Comparison of ENCODE assay signal across 12 cellular contexts in genomic region chr22:17997456-17997855, GRCh38. TPM values are rescaled to one million over a fixed set of nuclear protein-coding genes. Genes with fewer than 3 reads are reported as not detected.
DNase-seq lines count a peak whose midpoint lies in the region; ATAC-seq and TF ChIP-seq lines count a peak whose summit lies in the region.
"Had no signal": no experiment of that assay in that cellular context is flagged by ENCODE, and none has a peak within 500 bp of the region (broad histone marks: within the 10 kb centered on the region; RNA-seq: fewer than 3 reads in every experiment).

No MANE protein-coding gene starts in this region.

- H3K27ac Mint-ChIP-seq in activated T-helper 2 cell treated with anti-CD3 and anti-CD28 coated beads, Interferon-gamma antibody, Interleukin-2, Interleukin-4, amounts not matched to agents 10 μg/mL and 5 μg/mL and 100 μg/mL, durations not matched to agents 14 hours and 24 hours and 36 hours, result peak overlapping the region; percentile 80
- H3K27ac Mint-ChIP-seq in memory B cell, result peak overlapping the region; percentile 94

- peaks cover 41% of the 10 kb centered on the region for H3K4me1 Mint-ChIP-seq in activated T-helper 2 cell treated with anti-CD3 and anti-CD28 coated beads, Interferon-gamma antibody, Interleukin-2, Interleukin-4, amounts not matched to agents 10 μg/mL and 5 μg/mL and 100 μg/mL, durations not matched to agents 14 hours and 24 hours and 36 hours (ENCODE audit: low read depth)
- H3K4me1 Mint-ChIP-seq in memory B cell, result peaks cover 55% of the 10 kb centered on the region

- no peaks in the 10 kb centered on the region for H3K9me3 Mint-ChIP-seq in activated T-helper 2 cell treated with anti-CD3 and anti-CD28 coated beads, Interferon-gamma antibody, Interleukin-2, Interleukin-4, amounts not matched to agents 10 μg/mL and 5 μg/mL and 100 μg/mL, durations not matched to agents 14 hours and 24 hours and 36 hours
- H3K9me3 Mint-ChIP-seq in memory B cell, result no peaks in the 10 kb centered on the region

- no peaks in the 10 kb centered on the region for H3K36me3 Mint-ChIP-seq in activated T-helper 2 cell treated with anti-CD3 and anti-CD28 coated beads, Interferon-gamma antibody, Interleukin-2, Interleukin-4, amounts not matched to agents 10 μg/mL and 5 μg/mL and 100 μg/mL, durations not matched to agents 14 hours and 24 hours and 36 hours (ENCODE audit: low read depth)
- H3K36me3 Mint-ChIP-seq in memory B cell, result no peaks in the 10 kb centered on the region

- H3K4me3 Mint-ChIP-seq in activated T-helper 2 cell treated with anti-CD3 and anti-CD28 coated beads, Interferon-gamma antibody, Interleukin-2, Interleukin-4, amounts not matched to agents 10 μg/mL and 5 μg/mL and 100 μg/mL, durations not matched to agents 14 hours and 24 hours and 36 hours (ENCODE audit: low read depth), result peak overlapping the region; percentile 32
- H3K4me3 Mint-ChIP-seq in memory B cell, result peak overlapping the region; percentile 63

- DNase-seq in AG20443 (ENCODE audit: low spot score), result peak; percentile 41
- DNase-seq in HK-2 (ENCODE audit: unreplicated experiment), result peak; percentile 50
- DNase-seq in activated T-helper 2 cell treated with anti-CD3 and anti-CD28 coated beads, Interferon-gamma antibody, Interleukin-2, Interleukin-4, amounts not matched to agents 10 μg/mL and 5 μg/mL and 100 μg/mL, durations not matched to agents 14 hours and 24 hours and 36 hours (ENCODE audit: low spot score), result no peak
- no peak for DNase-seq in memory B cell (ENCODE audit: low spot score in 2 of 2)
- no peak for DNase-seq in foreskin fibroblast
- DNase-seq in NCI-H1417 (lab: John Stamatoyannopoulos, UW), result no peak
- DNase-seq: NCI-H1436 treated with DMSO at 0.1 percent for 48 hours, upper lobe of right lung had no signal

- no peak for TF ChIP-seq CTCF in foreskin fibroblast (IDR thresholded peaks at IDR 0.05; ENCODE audit: low read depth, low read length)

- ATAC-seq in memory B cell (ENCODE audit: low read depth) (no peak), GM21381 (IDR thresholded peaks at IDR 0.05; ENCODE audit: unreplicated experiment) (no peak), HG02763 (IDR thresholded peaks at IDR 0.05; ENCODE audit: unreplicated experiment) (no peak)
- ATAC-seq: Right ventricle myocardium inferior, upper lobe of right lung had no signal

- intact Hi-C loops in activated T-helper 2 cell treated with anti-CD3 and anti-CD28 coated beads, Interferon-gamma antibody, Interleukin-2, Interleukin-4, amounts not matched to agents 10 μg/mL and 5 μg/mL and 100 μg/mL, durations not matched to agents 14 hours and 24 hours and 36 hours (cut with micrococcal nuclease), result no loop called here

- H3K4me3 ChIP-seq in foreskin fibroblast (ENCODE audit: low read depth in 1 of 2, low read length in 2 of 2), result no peak overlapping the region
- H3K4me3 ChIP-seq: ascending aorta, upper lobe of right lung had no signal

- H3K27me3 Mint-ChIP-seq in activated T-helper 2 cell treated with anti-CD3 and anti-CD28 coated beads, Interferon-gamma antibody, Interleukin-2, Interleukin-4, amounts not matched to agents 10 μg/mL and 5 μg/mL and 100 μg/mL, durations not matched to agents 14 hours and 24 hours and 36 hours (ENCODE audit: low read depth), result peaks cover 3% of the 10 kb centered on the region
- H3K27me3 Mint-ChIP-seq in memory B cell, result no peaks in the 10 kb centered on the region

RNA-seq across cellular contexts. Expression of gene MICAL3, which starts 26.9 kb away (rescaled TPM):
- 40.6 and 41.8 TPM in 2 replicates for total RNA-seq in activated T-helper 2 cell treated with anti-CD3 and anti-CD28 coated beads, Interferon-gamma antibody, Interleukin-2, Interleukin-4, amounts not matched to agents 10 μg/mL and 5 μg/mL and 100 μg/mL, durations not matched to agents 14 hours and 24 hours and 36 hours

Comparison
In these comparisons a context has a peak if more than half of its experiments do, and no peak if none do; other contexts are left out.
1. DNase-seq: peak in AG20443 (single experiment) and HK-2 (single experiment); none in activated T-helper 2 cell treated with anti-CD3 and anti-CD28 coated beads, Interferon-gamma antibody, Interleukin-2, Interleukin-4, amounts not matched to agents 10 μg/mL and 5 μg/mL and 100 μg/mL, durations not matched to agents 14 hours and 24 hours and 36 hours (single experiment), memory B cell (0 of 2), foreskin fibroblast (0 of 2) and NCI-H1417 (0 of 3).